15 cellular contexts compared by ENCODE assay signal in genomic region chr12:52260351-52261210, GRCh38. TPM values are rescaled to one million over a fixed set of nuclear protein-coding genes. Genes with fewer than 3 reads are reported as not detected.
DNase-seq lines count a peak whose midpoint lies in the region; ATAC-seq and TF ChIP-seq lines count a peak whose summit lies in the region.
"Had no signal": no experiment of that assay in that cellular context is flagged by ENCODE, and none has a peak within 500 bp of the region (broad histone marks: within the 10 kb centered on the region; RNA-seq: fewer than 3 reads in every experiment).

No MANE protein-coding gene starts in this region.

- POLR2A ChIA-PET in PC-3 (lab: Charles Lee; ENCODE audit: unreplicated experiment), result interaction anchor here (0.6 kb wide), 1 partner anchor 19 kb away, joined by 8 read pairs; no protein-coding TSS in a partner anchor

- peak overlapping the region; percentile 16 for H3K27ac Mint-ChIP-seq in activated naive CD4-positive, alpha-beta T cell treated with anti-CD3 and anti-CD28 coated beads, Interleukin-2, amount 10 ng/mL, durations not matched to agents 7 days and 5 days

- no peak overlapping the region for H3K4me3 ChIP-seq in PC-3 (ENCODE audit: low read length)
- H3K4me3 ChIP-seq: gastrocnemius medialis had no signal

- no TSS peak for BruUV-seq in PC-3 (replicated peaks; lab: Mats Ljungman, UMichigan)

- H3K9me3 ChIP-seq in PC-3 (ENCODE audit: low read length), result no peaks in the 10 kb centered on the region
- H3K9me3 ChIP-seq: gastrocnemius medialis had no signal

- intact Hi-C loops in PC-3 (cut with micrococcal nuclease), result no loop called here

- H3K27me3 ChIP-seq in PC-3 (ENCODE audit: low read length), result no peaks in the 10 kb centered on the region

- H3K4me1 ChIP-seq in PC-3 (ENCODE audit: insufficient read depth, low read length), result peaks cover 17% of the 10 kb centered on the region

- H4K20me1 ChIP-seq in PC-3 (ENCODE audit: low read length), result no peaks in the 10 kb centered on the region

- H3K27ac ChIP-seq in PC-3 (ENCODE audit: low read length), result peak overlapping the region; percentile 23; the same call in 1 of the 2 replicates
- H3K27ac ChIP-seq: gastrocnemius medialis had no signal

- H3K27me3 Mint-ChIP-seq in activated naive CD4-positive, alpha-beta T cell treated with anti-CD3 and anti-CD28 coated beads, Interleukin-2, amount 10 ng/mL, durations not matched to agents 7 days and 5 days, result peaks cover 87% of the 10 kb centered on the region

- in situ Hi-C loops in G401 (cut with HindIII; ENCODE audit: low sequenced_read_pairs), result no loop called here

- no peak overlapping the region for H3K4me2 ChIP-seq in PC-3 (ENCODE audit: low read length)

- no peak for TF ChIP-seq CTCF in PC-3 (conservative IDR thresholded peaks at IDR 0.05; ENCODE audit: low read depth, low read length)

- H3K36me3 ChIP-seq in PC-3 (ENCODE audit: low read depth, low read length), result no peaks in the 10 kb centered on the region
- H3K36me3 ChIP-seq: gastrocnemius medialis had no signal

- no peaks in the 10 kb centered on the region for H3K79me2 ChIP-seq in PC-3 (ENCODE audit: low read length)

- no peak overlapping the region for H2AFZ ChIP-seq in PC-3 (ENCODE audit: low read length)

- ATAC-seq in PC-3 (peak; percentile 49), GM19455 (IDR thresholded peaks at IDR 0.05; ENCODE audit: unreplicated experiment) (no peak)
- ATAC-seq: activated T-cell treated with anti-CD3 and anti-CD28 coated beads, Interleukin-2, amount 50 U/mL, for 4 hours; left cardiac atrium; stimulated activated naive CD8-positive, alpha-beta T cell treated with anti-CD3 and anti-CD28 coated beads, Interleukin-15, amount 100 ng/mL, for 72 hours had no signal

- H3K9me2 ChIP-seq in PC-3 (replicated peaks; ENCODE audit: low read length), result no peaks in the 10 kb centered on the region

- H3K36me3 Mint-ChIP-seq in activated naive CD4-positive, alpha-beta T cell treated with anti-CD3 and anti-CD28 coated beads, Interleukin-2, amount 10 ng/mL, durations not matched to agents 7 days and 5 days, result peaks cover 1% of the 10 kb centered on the region

- no peaks in the 10 kb centered on the region for H3F3A ChIP-seq in PC-3 (ENCODE audit: low read length, unreplicated experiment)

- H3K4me3 Mint-ChIP-seq in activated naive CD4-positive, alpha-beta T cell treated with anti-CD3 and anti-CD28 coated beads, Interleukin-2, amount 10 ng/mL, durations not matched to agents 7 days and 5 days, result no peak overlapping the region
- H3K4me3 Mint-ChIP-seq: activated T-cell treated with anti-CD3 and anti-CD28 coated beads, Interleukin-2, amount 50 U/mL, for 4 hours; stimulated activated naive CD8-positive, alpha-beta T cell treated with anti-CD3 and anti-CD28 coated beads, Interleukin-15, amount 100 ng/mL, for 72 hours had no signal

- peak; percentile 20 for DNase-seq in activated naive CD4-positive, alpha-beta T cell treated with anti-CD3 and anti-CD28 coated beads, Interleukin-2, amount 10 ng/mL, durations not matched to agents 7 days and 5 days
- DNase-seq in activated naive CD4-positive, alpha-beta T cell treated with anti-CD3 and anti-CD28 coated beads, Interleukin-2, amount 50 U/mL, for 16 hours, result no peak
- DNase-seq in PC-3 (peak; percentile 34), fibroblast of peridontal ligament (ENCODE audit: extremely low read depth) (peak; percentile 62), G401 (ENCODE audit: low spot score) (no peak), KG1 (lab: John Stamatoyannopoulos, UW) (no peak), retina (no peak)
- DNase-seq: activated T-cell treated with anti-CD3 and anti-CD28 coated beads, Interleukin-2, amount 50 U/mL, for 4 hours; cerebellar nuclear complex; gastrocnemius medialis; left cardiac atrium; NK-92 treated with Interleukin-12 subunit alpha and Interleukin-12 subunit beta, amount 100 ng/mL, for 24 hours; stimulated activated CD4-positive, alpha-beta T cell treated with anti-CD3 and anti-CD28 coated beads, Interleukin-1b, Interleukin-23, amount 100 ng/mL, for 48 hours; stimulated activated naive CD8-positive, alpha-beta T cell treated with anti-CD3 and anti-CD28 coated beads, Interleukin-15, amount 100 ng/mL, for 72 hours had no signal

- H3K9me3 Mint-ChIP-seq in activated naive CD4-positive, alpha-beta T cell treated with anti-CD3 and anti-CD28 coated beads, Interleukin-2, amount 10 ng/mL, durations not matched to agents 7 days and 5 days, result peaks cover 3% of the 10 kb centered on the region
- H3K9me3 Mint-ChIP-seq: activated T-cell treated with anti-CD3 and anti-CD28 coated beads, Interleukin-2, amount 50 U/mL, for 4 hours; stimulated activated naive CD8-positive, alpha-beta T cell treated with anti-CD3 and anti-CD28 coated beads, Interleukin-15, amount 100 ng/mL, for 72 hours had no signal

- CTCF ChIA-PET in activated naive CD4-positive, alpha-beta T cell treated with anti-CD3 and anti-CD28 coated beads, Interleukin-2, amount 10 ng/mL, durations not matched to agents 7 days and 5 days (lab: Charles Lee), result interaction anchor here (1.9 to 12.5 kb wide), 2 partner anchors 17 to 47 kb away, joined by 5 to 76 read pairs; partner anchors contain the start of gene KRT86
- CTCF ChIA-PET in PC-3 (lab: Charles Lee), result no interaction called here

- no peak overlapping the region for H3K9ac ChIP-seq in PC-3 (ENCODE audit: low read length)

- peaks cover 27% of the 10 kb centered on the region for H3K4me1 Mint-ChIP-seq in activated naive CD4-positive, alpha-beta T cell treated with anti-CD3 and anti-CD28 coated beads, Interleukin-2, amount 10 ng/mL, durations not matched to agents 7 days and 5 days

RNA-seq across cellular contexts. Expression of gene KRT86, which starts 13.9 kb away (rescaled TPM):
- 0.98 and 1.2 TPM in 2 replicates for total RNA-seq in PC-3 (2014; rRNA removed)
- total RNA-seq in G401 (2014; rRNA removed; shearing (Covaris generic)), result not detected in 2 replicates
- total RNA-seq: activated T-cell treated with anti-CD3 and anti-CD28 coated beads, Interleukin-2, amount 50 U/mL, for 4 hours; left cardiac atrium had no signal

RNA-seq across cellular contexts. Expression of gene KRT7, which starts 27.5 kb away (rescaled TPM):
- total RNA-seq in PC-3 (2014; rRNA removed), result 2,144 and 2,979 TPM in 2 replicates
- 0.49 TPM in 1 of 2 replicates, not detected in the other for total RNA-seq in G401 (2014; rRNA removed; shearing (Covaris generic))

RNA-seq across cellular contexts. Expression of gene KRT81, which starts 30.8 kb away (rescaled TPM):
- 1,688 and 2,042 TPM in 2 replicates for total RNA-seq in PC-3 (2014; rRNA removed)
- not detected in 2 replicates for total RNA-seq in G401 (2014; rRNA removed; shearing (Covaris generic))
- total RNA-seq: gastrocnemius medialis, left cardiac atrium had no signal

Comparison
In these comparisons a context has a peak if more than half of its experiments do, and no peak if none do; other contexts are left out.
1. DNase-seq: peak in activated naive CD4-positive, alpha-beta T cell treated with anti-CD3 and anti-CD28 coated beads, Interleukin-2, amount 10 ng/mL, durations not matched to agents 7 days and 5 days (single experiment), PC-3 (single experiment) and fibroblast of peridontal ligament (single experiment); none in activated naive CD4-positive, alpha-beta T cell treated with anti-CD3 and anti-CD28 coated beads, Interleukin-2, amount 50 U/mL, for 16 hours (single experiment), G401 (single experiment), KG1 (single experiment) and retina (single experiment).
2. RNA of gene KRT7, which starts 27.5 kb away (total RNA-seq): 2,144 to 2,979 TPM in PC-3; 0.49 TPM in G401; every median in the first group is over 1,000 times any median in the second.
3. RNA of gene KRT81, which starts 30.8 kb away (total RNA-seq): 1,688 to 2,042 TPM in PC-3; not detected in G401; every median in the first group is over 1,000 times any median in the second.